13 cellular contexts compared by ENCODE assay signal in the genomic region with DNA sequence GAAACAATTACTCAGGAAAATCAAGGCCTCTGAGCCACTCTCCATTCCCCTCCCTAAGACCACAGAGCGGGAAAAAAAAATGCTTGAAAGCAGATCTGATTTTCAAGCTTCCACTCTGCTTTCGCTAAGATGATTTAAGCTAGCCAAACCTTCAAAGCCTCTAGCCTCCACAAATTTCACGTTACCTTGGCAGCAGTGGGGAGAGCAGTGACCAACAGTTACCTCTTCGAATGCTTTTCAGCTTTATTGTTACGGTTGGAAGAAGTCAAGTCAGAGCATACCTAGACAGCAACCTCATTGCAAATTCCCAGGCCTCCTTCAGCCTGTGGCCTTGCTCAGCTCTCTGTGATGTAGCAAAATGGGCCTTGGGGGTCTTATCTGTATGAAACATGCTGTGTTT.
DNase-seq lines count a peak whose midpoint lies in the region; ATAC-seq and TF ChIP-seq lines count a peak whose summit lies in the region.
"Had no signal": no experiment of that assay in that cellular context is flagged by ENCODE, and none has a peak within 500 bp of the region (broad histone marks: within the 10 kb centered on the region; RNA-seq: fewer than 3 reads in every experiment).

No MANE protein-coding gene starts in this region.

- H3K27me3 ChIP-seq in gastroesophageal sphincter = no peaks in the 10 kb centered on the region
- H3K27me3 ChIP-seq in thyroid gland = no peaks in the 10 kb centered on the region
- no peaks in the 10 kb centered on the region for H3K27me3 ChIP-seq in CD4-positive, alpha-beta T cell (ENCODE audit: control insufficient read depth, insufficient read depth, low read length)

- H3K27ac ChIP-seq in gastroesophageal sphincter (peak overlapping the region in 3 of 4 donors; percentile 48 to 62 (median 53)), thyroid gland (peak overlapping the region in 2 of 3 donors; percentile 27 to 64)
- no peak overlapping the region for H3K27ac ChIP-seq in CD4-positive, alpha-beta T cell (ENCODE audit: low read depth, low read length)

- H3K4me3 Mint-ChIP-seq in brain (no peak overlapping the region), nephron progenitor cell (no peak overlapping the region)
- H3K4me3 Mint-ChIP-seq in CD4-positive, alpha-beta T cell = no peak overlapping the region
- H3K4me3 Mint-ChIP-seq: CD8-positive, alpha-beta memory T cell; GM23338 had no signal

- H3K27ac Mint-ChIP-seq in brain = peak overlapping the region in 4 of 5 experiments; percentile 41 to 84 (median 56)
- peak overlapping the region; percentile 80 for H3K27ac Mint-ChIP-seq in nephron progenitor cell
- H3K27ac Mint-ChIP-seq in CD4-positive, alpha-beta T cell = no peak overlapping the region
- H3K27ac Mint-ChIP-seq: CD8-positive, alpha-beta memory T cell had no signal

- 72 to 100% methylated on average over 5 of the region's 5 CpGs for whole genome bisulfite sequencing in gastroesophageal sphincter (ENCODE audit: low coverage in 1 of 2), 2 donors
- WGBS in thyroid gland, 2 donors = 52 to 53% methylated on average over 5 of the region's 5 CpGs
- 98% methylated on average over 5 of the region's 5 CpGs for WGBS in lower leg skin, 2 donors

- H3K4me1 Mint-ChIP-seq in brain = peaks cover 33% of the 10 kb centered on the region
- peaks cover 18% of the 10 kb centered on the region for H3K4me1 Mint-ChIP-seq in nephron progenitor cell
- no peaks in the 10 kb centered on the region for H3K4me1 Mint-ChIP-seq in CD4-positive, alpha-beta T cell (ENCODE audit: low read depth)
- H3K4me1 Mint-ChIP-seq: CD8-positive, alpha-beta memory T cell had no signal

- POLR2A ChIA-PET in CD4-positive, alpha-beta T cell (lab: Charles Lee) = no interaction called here

- no peaks in the 10 kb centered on the region for H3K36me3 ChIP-seq in gastroesophageal sphincter
- H3K36me3 ChIP-seq in thyroid gland = no peaks in the 10 kb centered on the region

- H3K27me3 Mint-ChIP-seq in brain (no peaks in the 10 kb centered on the region), nephron progenitor cell (ENCODE audit: low read depth, poor library complexity) (peaks cover 4% of the 10 kb centered on the region)
- H3K27me3 Mint-ChIP-seq in CD4-positive, alpha-beta T cell = no peaks in the 10 kb centered on the region

- intact Hi-C loops in thyroid gland (cut with DNase I) (no loop called here), lower leg skin (cut with DNase I; ENCODE audit: low total_unique reads) (no loop called here)
- intact Hi-C loops in CD4-positive, alpha-beta T cell (cut with DNase I, micrococcal nuclease) = no loop called here

- no peaks in the 10 kb centered on the region for H3K9me3 ChIP-seq in gastroesophageal sphincter
- H3K9me3 ChIP-seq in thyroid gland = no peaks in the 10 kb centered on the region
- H3K9me3 ChIP-seq in CD4-positive, alpha-beta T cell (ENCODE audit: control insufficient read depth, low read length) = no peaks in the 10 kb centered on the region

- TF ChIP-seq POLR2A in gastroesophageal sphincter (IDR thresholded peaks at IDR 0.05) = no peak
- no peak for TF ChIP-seq POLR2A in thyroid gland (IDR thresholded peaks at IDR 0.05)
- no peak for TF ChIP-seq POLR2A in lower leg skin (IDR thresholded peaks at IDR 0.05)

- TF ChIP-seq EP300 in gastroesophageal sphincter (IDR thresholded peaks at IDR 0.05) = no peak

- H3K36me3 Mint-ChIP-seq in brain (no peaks in the 10 kb centered on the region), nephron progenitor cell (ENCODE audit: low read depth) (no peaks in the 10 kb centered on the region)
- no peaks in the 10 kb centered on the region for H3K36me3 Mint-ChIP-seq in CD4-positive, alpha-beta T cell (ENCODE audit: low read depth)

- DNase-seq in nephron progenitor cell (no peak), thyroid gland (peak; percentile 51 to 62), NCI-H2081 (lab: John Stamatoyannopoulos, UW) (no peak), lower leg skin (ENCODE audit: low spot score in 2 of 2) (no peak)
- DNase-seq in CD4-positive, alpha-beta T cell = no peak
- DNase-seq: CD8-positive, alpha-beta memory T cell; DND-41; GDM1; KBM-7; NCI-H146 had no signal

- H3K9me3 Mint-ChIP-seq in brain = peaks cover 0 to 4% (median 0%) of the 10 kb centered on the region in 5 experiments
- no peaks in the 10 kb centered on the region for H3K9me3 Mint-ChIP-seq in nephron progenitor cell
- H3K9me3 Mint-ChIP-seq in CD4-positive, alpha-beta T cell = no peaks in the 10 kb centered on the region
- H3K9me3 Mint-ChIP-seq: GM23338 had no signal

- TF ChIP-seq CTCF in brain (conservative IDR thresholded peaks at IDR 0.05) = no peak
- TF ChIP-seq CTCF in gastroesophageal sphincter (IDR thresholded peaks at IDR 0.05) = no peak
- no peak for TF ChIP-seq CTCF in nephron progenitor cell (IDR thresholded peaks at IDR 0.05)
- TF ChIP-seq CTCF in thyroid gland (IDR thresholded peaks at IDR 0.05) = no peak
- TF ChIP-seq CTCF in lower leg skin (IDR thresholded peaks at IDR 0.05) = no peak
- no peak for TF ChIP-seq CTCF in CD4-positive, alpha-beta T cell (IDR thresholded peaks at IDR 0.05)

- CTCF ChIA-PET in CD4-positive, alpha-beta T cell (lab: Charles Lee) = interaction anchor here (1.3 kb wide), 1 partner anchor 10 kb away, joined by 3 read pairs; no protein-coding TSS in a partner anchor

- H3K4me1 ChIP-seq in gastroesophageal sphincter = peaks cover 0 to 15% (median 0%) of the 10 kb centered on the region in 3 donors
- peaks cover 25 to 29% of the 10 kb centered on the region in 2 donors for H3K4me1 ChIP-seq in thyroid gland

- no peak for ATAC-seq in gastroesophageal sphincter
- ATAC-seq in CD4-positive, alpha-beta T cell (ENCODE audit: poor library complexity) = no peak
- ATAC-seq: GM23338 had no signal

- H3K4me3 ChIP-seq in gastroesophageal sphincter = no peak overlapping the region
- H3K4me3 ChIP-seq in thyroid gland (replicated peaks in 1 of 3) = no peak overlapping the region
- H3K4me3 ChIP-seq in lower leg skin (ENCODE audit: low read depth, poor library complexity, severe bottlenecking) = no peak overlapping the region
- H3K4me3 ChIP-seq: GM23338 had no signal

Comparison
In these comparisons a context has a peak if more than half of its experiments do, and no peak if none do; other contexts are left out.
1. DNase-seq: peak in thyroid gland (2 of 2); none in nephron progenitor cell (single experiment), NCI-H2081 (0 of 2), lower leg skin (0 of 2) and CD4-positive, alpha-beta T cell (0 of 10).